ENCODE assay signal across 1 cellular context in the genomic region with DNA sequence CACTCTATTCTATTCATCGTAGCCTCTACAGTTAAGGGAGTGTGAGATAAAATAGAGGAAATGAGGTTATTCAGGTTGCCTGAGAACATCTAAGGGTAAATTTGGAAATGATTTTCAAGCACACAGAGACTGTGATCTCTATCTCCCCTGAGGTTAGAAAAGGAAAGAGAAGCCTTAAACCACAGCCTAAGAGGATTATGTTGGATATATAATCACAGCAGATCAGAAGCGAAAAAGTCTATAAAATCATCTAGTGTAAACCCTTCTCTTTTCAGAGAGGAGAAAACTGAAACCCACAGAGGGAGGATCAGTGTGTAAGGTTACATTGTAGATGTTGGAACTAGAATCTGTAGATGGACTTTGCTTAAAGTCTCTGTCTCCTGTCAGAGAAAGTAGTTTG.
A peak's percentile ranks its signal among the peaks of the same experiment; 100 is the strongest.
TF ChIP-seq lines count a peak whose summit lies in the region.

No MANE protein-coding gene starts in this region.

TF ChIP-seq in HEK293, 187 proteins besides CTCF, POLR2A, EP300 and RAD21 (continued from another document):
- no peak for TF ChIP-seq ZNF518A (tag by site-specific recombination; conservative IDR thresholded peaks at IDR 0.05; ENCODE audit: low read depth)
- no peak for TF ChIP-seq ZNF670 (tag by site-specific recombination; IDR thresholded peaks at IDR 0.05; ENCODE audit: low read depth)
- peak; percentile 65; the same call in 1 of the 2 replicates for TF ChIP-seq TRIM28 (IDR thresholded peaks at IDR 0.05; ENCODE audit: borderline replicate concordance, low read length)
- no peak for TF ChIP-seq ZNF324 (tag by site-specific recombination; IDR thresholded peaks at IDR 0.05)
- TF ChIP-seq YY2 (tag by site-specific recombination; IDR thresholded peaks at IDR 0.05), result no peak
- no peak for TF ChIP-seq ZNF747 (tag by site-specific recombination; IDR thresholded peaks at IDR 0.05)
- TF ChIP-seq ZNF529 (tag by site-specific recombination; IDR thresholded peaks at IDR 0.05; ENCODE audit: insufficient replicate concordance), result no peak
- no peak for TF ChIP-seq ZNF302 (tag by site-specific recombination; IDR thresholded peaks at IDR 0.05; ENCODE audit: low read depth)
- no peak for TF ChIP-seq ZNF558 (tag by site-specific recombination; IDR thresholded peaks at IDR 0.05)
- no peak for TF ChIP-seq ZNF610 (tag by site-specific recombination; IDR thresholded peaks at IDR 0.05; ENCODE audit: borderline replicate concordance)
- no peak for TF ChIP-seq ZNF404 (tag by site-specific recombination; IDR thresholded peaks at IDR 0.05)
- TF ChIP-seq ZNF792 (tag by site-specific recombination; IDR thresholded peaks at IDR 0.05), result no peak
- no peak for TF ChIP-seq ZNF391 (tag by site-specific recombination; IDR thresholded peaks at IDR 0.05; ENCODE audit: borderline replicate concordance, low read depth)
- TF ChIP-seq TCF7L2 (IDR thresholded peaks at IDR 0.05; ENCODE audit: borderline replicate concordance, low read depth, low read length), result peak; percentile 91
- TF ChIP-seq, protein P1, sequence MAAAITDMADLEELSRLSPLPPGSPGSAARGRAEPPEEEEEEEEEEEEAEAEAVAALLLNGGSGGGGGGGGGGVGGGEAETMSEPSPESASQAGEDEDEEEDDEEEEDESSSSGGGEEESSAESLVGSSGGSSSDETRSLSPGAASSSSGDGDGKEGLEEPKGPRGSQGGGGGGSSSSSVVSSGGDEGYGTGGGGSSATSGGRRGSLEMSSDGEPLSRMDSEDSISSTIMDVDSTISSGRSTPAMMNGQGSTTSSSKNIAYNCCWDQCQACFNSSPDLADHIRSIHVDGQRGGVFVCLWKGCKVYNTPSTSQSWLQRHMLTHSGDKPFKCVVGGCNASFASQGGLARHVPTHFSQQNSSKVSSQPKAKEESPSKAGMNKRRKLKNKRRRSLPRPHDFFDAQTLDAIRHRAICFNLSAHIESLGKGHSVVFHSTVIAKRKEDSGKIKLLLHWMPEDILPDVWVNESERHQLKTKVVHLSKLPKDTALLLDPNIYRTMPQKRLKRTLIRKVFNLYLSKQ (tag by site-specific recombination; IDR thresholded peaks at IDR 0.05; ENCODE audit: borderline replicate concordance), result no peak
- no peak for TF ChIP-seq MYNN (tag by site-specific recombination; IDR thresholded peaks at IDR 0.05; ENCODE audit: borderline replicate concordance)
- no peak for TF ChIP-seq ZNF223 (tag by site-specific recombination; IDR thresholded peaks at IDR 0.05)
- no peak for TF ChIP-seq ZFP41 (tag by site-specific recombination; IDR thresholded peaks at IDR 0.05; ENCODE audit: borderline replicate concordance)
- TF ChIP-seq, protein P2, sequence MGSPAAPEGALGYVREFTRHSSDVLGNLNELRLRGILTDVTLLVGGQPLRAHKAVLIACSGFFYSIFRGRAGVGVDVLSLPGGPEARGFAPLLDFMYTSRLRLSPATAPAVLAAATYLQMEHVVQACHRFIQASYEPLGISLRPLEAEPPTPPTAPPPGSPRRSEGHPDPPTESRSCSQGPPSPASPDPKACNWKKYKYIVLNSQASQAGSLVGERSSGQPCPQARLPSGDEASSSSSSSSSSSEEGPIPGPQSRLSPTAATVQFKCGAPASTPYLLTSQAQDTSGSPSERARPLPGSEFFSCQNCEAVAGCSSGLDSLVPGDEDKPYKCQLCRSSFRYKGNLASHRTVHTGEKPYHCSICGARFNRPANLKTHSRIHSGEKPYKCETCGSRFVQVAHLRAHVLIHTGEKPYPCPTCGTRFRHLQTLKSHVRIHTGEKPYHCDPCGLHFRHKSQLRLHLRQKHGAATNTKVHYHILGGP (tag by site-specific recombination; IDR thresholded peaks at IDR 0.05), result no peak
- no peak for TF ChIP-seq ZNF214 (tag by site-specific recombination; IDR thresholded peaks at IDR 0.05; ENCODE audit: borderline replicate concordance)
- no peak for TF ChIP-seq ZNF112 (tag by site-specific recombination; IDR thresholded peaks at IDR 0.05)
- no peak for TF ChIP-seq ZNF2 (tag by site-specific recombination; IDR thresholded peaks at IDR 0.05)
- no peak for TF ChIP-seq KLF10 (tag by site-specific recombination; IDR thresholded peaks at IDR 0.05)
- TF ChIP-seq, protein P3, sequence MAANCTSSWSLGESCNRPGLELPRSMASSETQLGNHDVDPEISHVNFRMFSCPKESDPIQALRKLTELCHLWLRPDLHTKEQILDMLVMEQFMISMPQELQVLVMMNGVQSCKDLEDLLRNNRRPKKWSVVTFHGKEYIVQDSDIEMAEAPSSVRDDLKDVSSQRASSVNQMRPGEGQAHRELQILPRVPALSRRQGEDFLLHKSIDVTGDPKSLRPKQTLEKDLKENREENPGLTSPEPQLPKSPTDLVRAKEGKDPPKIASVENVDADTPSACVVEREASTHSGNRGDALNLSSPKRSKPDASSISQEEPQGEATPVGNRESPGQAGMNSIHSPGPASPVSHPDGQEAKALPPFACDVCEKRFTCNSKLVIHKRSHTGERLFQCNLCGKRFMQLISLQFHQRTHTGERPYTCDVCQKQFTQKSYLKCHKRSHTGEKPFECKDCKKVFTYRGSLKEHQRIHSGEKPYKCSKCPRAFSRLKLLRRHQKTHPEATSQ (tag by site-specific recombination; IDR thresholded peaks at IDR 0.05), result no peak
- TF ChIP-seq, protein P4, sequence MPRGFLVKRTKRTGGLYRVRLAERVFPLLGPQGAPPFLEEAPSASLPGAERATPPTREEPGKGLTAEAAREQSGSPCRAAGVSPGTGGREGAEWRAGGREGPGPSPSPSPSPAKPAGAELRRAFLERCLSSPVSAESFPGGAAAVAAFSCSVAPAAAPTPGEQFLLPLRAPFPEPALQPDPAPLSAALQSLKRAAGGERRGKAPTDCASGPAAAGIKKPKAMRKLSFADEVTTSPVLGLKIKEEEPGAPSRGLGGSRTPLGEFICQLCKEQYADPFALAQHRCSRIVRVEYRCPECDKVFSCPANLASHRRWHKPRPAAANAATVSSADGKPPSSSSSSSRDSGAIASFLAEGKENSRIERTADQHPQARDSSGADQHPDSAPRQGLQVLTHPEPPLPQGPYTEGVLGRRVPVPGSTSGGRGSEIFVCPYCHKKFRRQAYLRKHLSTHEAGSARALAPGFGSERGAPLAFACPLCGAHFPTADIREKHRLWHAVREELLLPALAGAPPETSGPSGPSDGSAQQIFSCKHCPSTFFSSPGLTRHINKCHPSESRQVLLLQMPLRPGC (tag by site-specific recombination; IDR thresholded peaks at IDR 0.05), result no peak
